8 cellular contexts compared by ENCODE assay signal in genomic region chr4:89254847-89255246, GRCh38. TPM values are rescaled to one million over a fixed set of nuclear protein-coding genes. Genes with fewer than 3 reads are reported as not detected.
A peak's percentile ranks its signal among the peaks of the same experiment; 100 is the strongest.
DNase-seq lines count a peak whose midpoint lies in the region; ATAC-seq and TF ChIP-seq lines count a peak whose summit lies in the region.

No MANE protein-coding gene starts in this region.

- no peaks in the 10 kb centered on the region for H3K9me3 ChIP-seq in mucosa of descending colon
- no peaks in the 10 kb centered on the region for H3K9me3 ChIP-seq in uterus

- ATAC-seq in HG03159 (IDR thresholded peaks at IDR 0.05; ENCODE audit: unreplicated experiment) (peak; percentile 63), mucosa of descending colon (peak; percentile 76), GM21528 (IDR thresholded peaks at IDR 0.05; ENCODE audit: low FRiP score, unreplicated experiment) (no peak)

- H3K4me3 ChIP-seq in mucosa of descending colon: no peak overlapping the region
- no peak overlapping the region for H3K4me3 ChIP-seq in uterus

- in situ Hi-C loops in T47D (cut with HindIII; ENCODE audit: low pct_unique_long_range_greater_than_20kb, low sequenced_read_pairs): no loop called here

- H3K27ac ChIP-seq in uterus: no peak overlapping the region

- H3K27me3 ChIP-seq in uterus: no peaks in the 10 kb centered on the region

- intact Hi-C loops in mucosa of descending colon (cut with DNase I, micrococcal nuclease): loop anchor here in 1 of 2 donors (10.0 kb wide), 1 partner anchor 50 kb away; the partner anchor contains the start of gene GPRIN3
- intact Hi-C loops in uterus (cut with DNase I; ENCODE audit: low total_unique reads): no loop called here

- no peak for TF ChIP-seq POLR2A in uterus (IDR thresholded peaks at IDR 0.05)

- H3K36me3 ChIP-seq in mucosa of descending colon (ENCODE audit: low read depth): no peaks in the 10 kb centered on the region
- H3K36me3 ChIP-seq in uterus: no peaks in the 10 kb centered on the region

- TF ChIP-seq CTCF in mucosa of descending colon (IDR thresholded peaks at IDR 0.05): peak; percentile 52
- peak; percentile 22 to 40 (median 27) for TF ChIP-seq CTCF in uterus (IDR thresholded peaks at IDR 0.05)

- DNase-seq in NCI-H2227 treated with DMSO at 0.1 percent for 48 hours (lab: John Stamatoyannopoulos, UW) (peak; percentile 6), NCI-H2227 (lab: John Stamatoyannopoulos, UW; ENCODE audit: unreplicated experiment) (no peak), T-helper 9 cell (peak; percentile 19), T47D (ENCODE audit: low read depth in 1 of 2, low spot score in 1 of 2) (peak; percentile 1 to 49), mucosa of descending colon (peak in 1 of 3 donors; percentile 35), uterus (no peak)

- peaks cover 7% of the 10 kb centered on the region for H3K4me1 ChIP-seq in mucosa of descending colon (ENCODE audit: low read depth)
- H3K4me1 ChIP-seq in uterus: no peaks in the 10 kb centered on the region

RNA-seq across cellular contexts. Expression of gene GPRIN3, which starts 52.8 kb away (rescaled TPM):
- total RNA-seq in mucosa of descending colon (10 to 100 TPM in 2 of 3 donors, 1 to 10 TPM in 1; 6.0 to 23.8 (median 23.7) TPM), uterus (1 to 10 TPM; 1.2 to 9.7 (median 3.2) TPM)

Comparison
In these comparisons a context has a peak if more than half of its experiments do, and no peak if none do; other contexts are left out.
1. DNase-seq: peak in NCI-H2227 treated with DMSO at 0.1 percent for 48 hours (single experiment), T-helper 9 cell (single experiment) and T47D (2 of 2); none in NCI-H2227 (single experiment) and uterus (0 of 2).